ENCODE assay signal across 10 cellular contexts in the genomic region with DNA sequence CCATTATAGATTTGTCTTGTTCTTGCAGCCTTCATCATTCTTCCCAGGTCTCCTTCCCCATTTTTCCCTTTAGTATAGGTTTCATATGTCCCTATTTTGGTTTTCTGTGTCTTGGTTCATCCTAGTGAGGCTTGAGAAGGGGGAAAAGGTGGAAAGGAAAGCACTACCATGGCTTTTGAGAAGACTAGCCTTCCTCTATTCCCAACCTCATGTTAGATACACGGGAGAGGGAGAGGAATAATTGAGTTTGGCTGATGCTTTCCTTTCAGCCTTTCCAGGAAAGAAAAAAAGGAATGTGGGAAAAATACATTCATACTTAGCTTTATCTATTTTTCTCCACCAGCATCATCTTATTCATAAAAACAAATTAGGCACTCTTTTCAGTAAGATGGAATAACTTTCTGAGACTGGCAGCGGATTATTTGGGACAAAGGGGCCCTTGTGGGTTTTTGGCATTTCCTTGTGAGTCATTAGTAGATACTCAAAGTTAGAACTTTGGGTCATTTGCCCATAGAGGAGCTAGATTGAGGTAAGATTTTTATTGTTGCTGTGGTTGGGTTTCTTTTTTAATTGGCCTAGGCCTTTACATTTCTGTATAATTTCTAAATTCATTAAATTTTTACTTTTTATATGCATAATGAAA. TPM values are rescaled to one million over a fixed set of nuclear protein-coding genes. Genes with fewer than 3 reads are reported as not detected.
DNase-seq lines count a peak whose midpoint lies in the region; TF ChIP-seq lines count a peak whose summit lies in the region.
"Had no signal": no experiment of that assay in that cellular context is flagged by ENCODE, and none has a peak within 500 bp of the region (broad histone marks: within the 10 kb centered on the region; RNA-seq: fewer than 3 reads in every experiment).

No MANE protein-coding gene starts in this region.

- CTCF ChIA-PET in RWPE1 (lab: Yijun Ruan, JAX) = interaction anchor here (0.7 to 1.3 kb wide), 2 partner anchors 58 to 78 kb away, joined by 3 read pairs; no protein-coding TSS in a partner anchor

- TF ChIP-seq CTCF in RWPE1 (conservative IDR thresholded peaks at IDR 0.05; ENCODE audit: low read depth) = no peak
- no peak for TF ChIP-seq CTCF in osteocyte (IDR thresholded peaks at IDR 0.05)

- no peak overlapping the region for H3K27ac ChIP-seq in RWPE1

- H3K27me3 Mint-ChIP-seq in osteocyte (ENCODE audit: unreplicated experiment) = no peaks in the 10 kb centered on the region

- no peaks in the 10 kb centered on the region for H3K9me3 Mint-ChIP-seq in osteocyte (ENCODE audit: unreplicated experiment)

- peak overlapping the region; percentile 58 for H3K27ac Mint-ChIP-seq in osteocyte (ENCODE audit: unreplicated experiment)

- POLR2A ChIA-PET in RWPE1 (lab: Yijun Ruan, JAX; ENCODE audit: low non-redundant PET) = no interaction called here

- peak; percentile 66 for DNase-seq in GM03348 (ENCODE audit: low spot score)
- DNase-seq in RWPE1 (ENCODE audit: low spot score) = peak; percentile 23
- peak; percentile 46 for DNase-seq in dedifferentiated amniotic fluid mesenchymal stem cell (ENCODE audit: extremely low spot score)
- DNase-seq in osteocyte (ENCODE audit: extremely low spot score, unreplicated experiment) = no peak
- no peak for DNase-seq in NOMO-1 treated with DMSO at 0.1 percent for 48 hours (lab: John Stamatoyannopoulos, UW; ENCODE audit: unreplicated experiment)
- DNase-seq in AML-193 (lab: John Stamatoyannopoulos, UW) = no peak
- no peak for DNase-seq in DMS114 treated with DMSO at 0.1 percent for 48 hours (lab: John Stamatoyannopoulos, UW; ENCODE audit: unreplicated experiment)
- no peak for DNase-seq in activated effector memory CD4-positive, alpha-beta T cell treated with Interleukin-2 at 50 U/mL for 16 hours
- DNase-seq: cerebellar nuclear complex, NCI-H510A had no signal

- H3K36me3 Mint-ChIP-seq in osteocyte (ENCODE audit: unreplicated experiment) = peaks cover 52% of the 10 kb centered on the region

- no peak overlapping the region for H3K4me3 Mint-ChIP-seq in osteocyte (ENCODE audit: unreplicated experiment)

- H3K4me1 Mint-ChIP-seq in osteocyte (ENCODE audit: unreplicated experiment) = peaks cover 13% of the 10 kb centered on the region

RNA-seq across cellular contexts. Expression of gene CAPRIN1, which starts 23.8 kb away (rescaled TPM):
- 245 and 252 TPM in 2 replicates for total RNA-seq in osteocyte

RNA-seq across cellular contexts. Expression of gene NAT10, which starts 30.1 kb away (rescaled TPM):
- total RNA-seq in osteocyte = 36.1 and 38.6 TPM in 2 replicates

Comparison
In these comparisons a context has a peak if more than half of its experiments do, and no peak if none do; other contexts are left out.
1. DNase-seq: peak in GM03348 (single experiment), RWPE1 (single experiment) and dedifferentiated amniotic fluid mesenchymal stem cell (single experiment); none in osteocyte (single experiment), NOMO-1 treated with DMSO at 0.1 percent for 48 hours (single experiment), AML-193 (0 of 2), DMS114 treated with DMSO at 0.1 percent for 48 hours (single experiment) and activated effector memory CD4-positive, alpha-beta T cell treated with Interleukin-2 at 50 U/mL for 16 hours (single experiment).